19 cellular contexts compared by ENCODE assay signal in genomic region chr11:47099213-47099917, GRCh38.
A peak's percentile ranks its signal among the peaks of the same experiment; 100 is the strongest.
DNase-seq lines count a peak whose midpoint lies in the region; ATAC-seq, FAIRE-seq and TF ChIP-seq lines count a peak whose summit lies in the region.
"Had no signal": no experiment of that assay in that cellular context is flagged by ENCODE, and none has a peak within 500 bp of the region (broad histone marks: within the 10 kb centered on the region; RNA-seq: fewer than 3 reads in every experiment).

No MANE protein-coding gene starts in this region.

- in situ Hi-C loops in T47D (cut with HindIII; ENCODE audit: low pct_unique_long_range_greater_than_20kb, low sequenced_read_pairs) = no loop called here

- no peaks in the 10 kb centered on the region for H3K9me3 ChIP-seq in left ventricle myocardium inferior (replicated peaks)

- H3K27me3 Mint-ChIP-seq in nephron progenitor cell (ENCODE audit: low read depth, poor library complexity) = no peaks in the 10 kb centered on the region
- H3K27me3 Mint-ChIP-seq: stimulated activated naive CD8-positive, alpha-beta T cell treated with anti-CD3 and anti-CD28 coated beads, Interleukin-15, Interleukin-2, amounts not matched to agents 100 ng/mL and 50 ng/mL, for 24 hours; T-helper 17 cell had no signal

- DNase-seq in H54 (ENCODE audit: insufficient read length, low spot score) = no peak
- DNase-seq in NCI-H2081 treated with DMSO at 0.1 percent for 48 hours (lab: John Stamatoyannopoulos, UW) = peak; percentile 85
- peak; percentile 13 to 32 for DNase-seq in T47D (ENCODE audit: low read depth in 1 of 2, low spot score in 1 of 2)
- DNase-seq in nephron progenitor cell = no peak
- DNase-seq in left ventricle myocardium inferior = no peak
- no peak for DNase-seq in AG20443 (ENCODE audit: low spot score)
- DNase-seq in stimulated activated CD4-positive, alpha-beta T cell treated with anti-CD3 and anti-CD28 coated beads, Interleukin-4, amount 100 ng/mL, for 4 hours = no peak
- DNase-seq: activated CD4-positive, alpha-beta T cell treated with anti-CD3 and anti-CD28 coated beads, Interleukin-2, amount 50 U/mL, for 1 hour; C1 segment of cervical spinal cord; HFFc6; mesendoderm; NCI-H187; PC-3; posterior cingulate gyrus; T-helper 17 cell had no signal

- H3K27ac ChIP-seq in left ventricle myocardium inferior (replicated peaks) = no peak overlapping the region

- H3K27ac Mint-ChIP-seq in nephron progenitor cell = peak overlapping the region; percentile 74
- H3K27ac Mint-ChIP-seq: activated T-helper 2 cell treated with anti-CD3 and anti-CD28 coated beads, Interferon-gamma antibody, Interleukin-2, Interleukin-4, amounts not matched to agents 10 μg/mL and 5 μg/mL and 100 μg/mL, durations not matched to agents 14 hours and 24 hours and 36 hours; HFFc6; stimulated activated naive CD8-positive, alpha-beta T cell treated with anti-CD3 and anti-CD28 coated beads, Interleukin-15, Interleukin-2, amounts not matched to agents 100 ng/mL and 50 ng/mL, for 24 hours; T-helper 17 cell had no signal

- peaks cover 3% of the 10 kb centered on the region for H3K4me1 ChIP-seq in left ventricle myocardium inferior

- no peak overlapping the region for H3K4me3 ChIP-seq in left ventricle myocardium inferior

- intact Hi-C loops in left ventricle myocardium inferior (cut with micrococcal nuclease) = no loop called here

- TF ChIP-seq POLR2A in H54 (IDR thresholded peaks at IDR 0.05; ENCODE audit: low read depth, low read length) = no peak

- TF ChIP-seq CTCF in nephron progenitor cell (IDR thresholded peaks at IDR 0.05) = no peak
- TF ChIP-seq CTCF in left ventricle myocardium inferior (IDR thresholded peaks at IDR 0.05; ENCODE audit: borderline replicate concordance) = no peak

- no peaks in the 10 kb centered on the region for H3K36me3 ChIP-seq in left ventricle myocardium inferior

- no peaks in the 10 kb centered on the region for H3K27me3 ChIP-seq in left ventricle myocardium inferior (ENCODE audit: low read depth)

- H3K9me3 Mint-ChIP-seq in nephron progenitor cell = peaks cover 19% of the 10 kb centered on the region
- H3K9me3 Mint-ChIP-seq: activated T-helper 2 cell treated with anti-CD3 and anti-CD28 coated beads, Interferon-gamma antibody, Interleukin-2, Interleukin-4, amounts not matched to agents 10 μg/mL and 5 μg/mL and 100 μg/mL, durations not matched to agents 14 hours and 24 hours and 36 hours; HFFc6; stimulated activated naive CD8-positive, alpha-beta T cell treated with anti-CD3 and anti-CD28 coated beads, Interleukin-15, Interleukin-2, amounts not matched to agents 100 ng/mL and 50 ng/mL, for 24 hours had no signal

- peaks cover 19% of the 10 kb centered on the region for H3K36me3 Mint-ChIP-seq in nephron progenitor cell (ENCODE audit: low read depth)

- ATAC-seq in GM21737 (IDR thresholded peaks at IDR 0.05; ENCODE audit: unreplicated experiment) = no peak
- ATAC-seq: PC-3, T-helper 17 cell had no signal

- peak; percentile 91 for FAIRE-seq in H54 (lab: Jason Lieb, UNC)
- FAIRE-seq: bronchial epithelial cell had no signal

- H3K4me1 Mint-ChIP-seq in nephron progenitor cell = peaks cover 56% of the 10 kb centered on the region
- H3K4me1 Mint-ChIP-seq: T-helper 17 cell had no signal

- H3K4me3 Mint-ChIP-seq in nephron progenitor cell = no peak overlapping the region
- H3K4me3 Mint-ChIP-seq: HFFc6; stimulated activated naive CD8-positive, alpha-beta T cell treated with anti-CD3 and anti-CD28 coated beads, Interleukin-15, Interleukin-2, amounts not matched to agents 100 ng/mL and 50 ng/mL, for 24 hours; T-helper 17 cell had no signal

Comparison
In these comparisons a context has a peak if more than half of its experiments do, and no peak if none do; other contexts are left out.
1. DNase-seq: peak in NCI-H2081 treated with DMSO at 0.1 percent for 48 hours (single experiment) and T47D (2 of 2); none in H54 (single experiment), nephron progenitor cell (single experiment), left ventricle myocardium inferior (single experiment), AG20443 (single experiment) and stimulated activated CD4-positive, alpha-beta T cell treated with anti-CD3 and anti-CD28 coated beads, Interleukin-4, amount 100 ng/mL, for 4 hours (0 of 2).